ENCODE assay signal across 9 cellular contexts in the genomic region with DNA sequence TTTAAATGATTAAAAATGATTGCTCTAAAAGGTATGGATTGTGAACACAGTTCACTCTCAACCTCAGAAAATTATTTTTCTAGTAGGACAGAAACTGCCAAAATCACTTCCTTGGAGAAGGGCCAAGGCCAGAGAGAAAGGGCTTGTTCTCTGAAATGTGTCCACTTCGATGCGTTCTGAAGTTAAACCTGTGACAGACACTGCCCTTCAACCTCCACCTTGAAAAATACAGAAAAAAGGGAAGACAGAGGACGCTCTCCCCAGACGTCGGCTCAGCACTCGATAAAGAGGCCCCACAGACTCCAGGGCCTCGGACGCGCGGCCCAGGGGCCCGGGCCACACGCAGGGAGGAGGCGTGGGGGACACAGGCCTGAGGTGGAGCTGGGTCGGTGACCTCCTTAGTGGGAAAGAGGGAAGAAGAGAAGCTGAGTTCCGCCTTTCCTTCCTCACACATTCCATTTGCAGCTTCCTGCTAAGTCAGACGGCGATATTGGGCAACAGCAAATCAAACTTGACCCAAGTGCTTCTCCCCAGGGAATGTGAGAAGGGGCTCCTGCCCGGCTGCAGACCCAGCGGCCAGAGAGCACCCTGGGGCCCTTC.
DNase-seq lines count a peak whose midpoint lies in the region; ATAC-seq, FAIRE-seq and TF ChIP-seq lines count a peak whose summit lies in the region.
"Had no signal": no experiment of that assay in that cellular context is flagged by ENCODE, and none has a peak within 500 bp of the region (broad histone marks: within the 10 kb centered on the region; RNA-seq: fewer than 3 reads in every experiment).

No MANE protein-coding gene starts in this region.

- H3K4me1 Mint-ChIP-seq in mesothelial cell of epicardium = peaks cover 40% of the 10 kb centered on the region

- no peak for TF ChIP-seq EP300 in HepG2 (IDR thresholded peaks at IDR 0.05; ENCODE audit: low read depth in 2 of 2, low read length in 2 of 2)
- no peak for TF ChIP-seq EP300 in HepG2 (CRISPR knock-in tag; IDR thresholded peaks at IDR 0.05; ENCODE audit: borderline replicate concordance)

- H3K9ac ChIP-seq in liver (ENCODE audit: low read depth in 1 of 2, low read length in 2 of 2) = no peak overlapping the region
- H3K9ac ChIP-seq in HepG2 (ENCODE audit: insufficient read depth, low read depth, low read length) = no peak overlapping the region

- no peaks in the 10 kb centered on the region for H3K9me3 Mint-ChIP-seq in mesothelial cell of epicardium

- no peaks in the 10 kb centered on the region for H4K20me1 ChIP-seq in HepG2 (ENCODE audit: insufficient read depth, low read length)

- H3K4me3 Mint-ChIP-seq in mesothelial cell of epicardium = no peak overlapping the region

- ATAC-seq in HepG2 = no peak
- ATAC-seq in GM18498 (IDR thresholded peaks at IDR 0.05; ENCODE audit: unreplicated experiment) = no peak
- no peak for ATAC-seq in GM18502 (IDR thresholded peaks at IDR 0.05; ENCODE audit: poor library complexity, unreplicated experiment)

- no TSS peak for BruUV-seq in HepG2 (replicated peaks; lab: Mats Ljungman, UMichigan)

- TF ChIP-seq CTCF in liver (IDR thresholded peaks at IDR 0.05; ENCODE audit: low read depth, low read length, missing input control) (no peak), HepG2 (CRISPR knock-in tag; IDR thresholded peaks at IDR 0.05) (no peak), bronchial epithelial cell (IDR thresholded peaks at IDR 0.05; ENCODE audit: insufficient read depth, low read length, severe bottlenecking) (no peak), mesothelial cell of epicardium (IDR thresholded peaks at IDR 0.05; ENCODE audit: unreplicated experiment) (no peak), uterus (IDR thresholded peaks at IDR 0.05) (no peak)

- H2AFZ ChIP-seq in HepG2 (ENCODE audit: low read length) = no peak overlapping the region

- intact Hi-C loops in HepG2 (cut with micrococcal nuclease; ENCODE audit: unreplicated experiment) = no loop called here
- intact Hi-C loops in uterus (cut with DNase I; ENCODE audit: low total_unique reads) = loop anchor here (5.0 kb wide), 1 partner anchor 48 kb away; no protein-coding TSS in a partner anchor

- H3K9me3 ChIP-seq in liver (ENCODE audit: control insufficient read depth in 4 of 4, low read length in 3 of 4) = no peaks in the 10 kb centered on the region
- no peaks in the 10 kb centered on the region for H3K9me3 ChIP-seq in HepG2 (ENCODE audit: low read length)
- no peaks in the 10 kb centered on the region for H3K9me3 ChIP-seq in uterus

- H3K27ac ChIP-seq in liver (ENCODE audit: low read depth in 1 of 2, low read length in 2 of 2) (peak overlapping the region; percentile 18 to 67), HepG2 (ENCODE audit: extremely low read length, insufficient read depth, low read length) (no peak overlapping the region), uterus (peak overlapping the region; percentile 96 to 98)

- no peak overlapping the region for H3K4me3 ChIP-seq in liver (ENCODE audit: low read depth in 1 of 3, low read length in 3 of 3)
- H3K4me3 ChIP-seq in HepG2 (replicated peaks in 1 of 3; ENCODE audit: insufficient read depth in 1 of 3, low read depth in 2 of 3, low read length in 3 of 3) = no peak overlapping the region
- H3K4me3 ChIP-seq in bronchial epithelial cell (ENCODE audit: low read depth, low read length) = no peak overlapping the region
- no peak overlapping the region for H3K4me3 ChIP-seq in uterus

- peaks cover 1% of the 10 kb centered on the region for H3K36me3 Mint-ChIP-seq in mesothelial cell of epicardium

- no peak for DNase-seq in HepG2 (ENCODE audit: low spot score)
- peak; percentile 20 for DNase-seq in bronchial epithelial cell (ENCODE audit: low read depth)
- DNase-seq in mesothelial cell of epicardium (ENCODE audit: low spot score in 2 of 2, unreplicated experiment in 2 of 2) = no peak
- peak; percentile 55 to 64 for DNase-seq in uterus
- DNase-seq in iPS-NIHi11 (ENCODE audit: low spot score) = no peak

- CTCF ChIA-PET in HepG2 (lab: Yijun Ruan, JAX; ENCODE audit: low intra/inter-chr PET ratio, low total read pairs) = no interaction called here

- 45% methylated on average over 19 of the region's 19 CpGs for WGBS in liver
- WGBS in HepG2 (ENCODE audit: low lambda C conversion rate) = 28% methylated on average over 19 of the region's 19 CpGs

- H3K79me2 ChIP-seq in HepG2 (ENCODE audit: insufficient read depth, low read length) = no peaks in the 10 kb centered on the region

- peaks cover 0 to 7% (median 2%) of the 10 kb centered on the region in 4 donors for H3K4me1 ChIP-seq in liver (ENCODE audit: control insufficient read depth in 4 of 4, insufficient read depth in 4 of 4, low read length in 3 of 4)
- H3K4me1 ChIP-seq in HepG2 (ENCODE audit: insufficient read depth, low read length) = peaks cover 18% of the 10 kb centered on the region
- H3K4me1 ChIP-seq in uterus = peaks cover 17 to 22% of the 10 kb centered on the region in 2 donors

- H3K36me3 ChIP-seq in liver (ENCODE audit: control insufficient read depth in 4 of 4, insufficient read depth in 3 of 4, low read depth in 1 of 4, low read length in 3 of 4) (no peaks in the 10 kb centered on the region), HepG2 (replicated peaks in 1 of 2; ENCODE audit: control insufficient read depth in 1 of 2, insufficient read depth in 2 of 2, low read length in 2 of 2) (no peaks in the 10 kb centered on the region), bronchial epithelial cell (ENCODE audit: control insufficient read depth, insufficient read depth, low read length) (no peaks in the 10 kb centered on the region), uterus (no peaks in the 10 kb centered on the region)

- H3K27me3 Mint-ChIP-seq in mesothelial cell of epicardium (ENCODE audit: low read depth) = no peaks in the 10 kb centered on the region

- H3K27me3 ChIP-seq in liver (ENCODE audit: control insufficient read depth in 4 of 4, insufficient read depth in 4 of 4, low read length in 3 of 4) (no peaks in the 10 kb centered on the region), HepG2 (ENCODE audit: control insufficient read depth in 1 of 2, insufficient read depth in 2 of 2, low read length in 2 of 2) (peaks cover 8 to 55% of the 10 kb centered on the region in 2 experiments), bronchial epithelial cell (ENCODE audit: control insufficient read depth, insufficient read depth, low read length) (no peaks in the 10 kb centered on the region), uterus (no peaks in the 10 kb centered on the region)

- TF ChIP-seq POLR2A in HepG2 (IDR thresholded peaks at IDR 0.05; ENCODE audit: insufficient read depth in 1 of 2, low read depth in 2 of 2, low read length in 2 of 2) = no peak
- no peak for TF ChIP-seq POLR2A in uterus (IDR thresholded peaks at IDR 0.05)

- no peak overlapping the region for H3K4me2 ChIP-seq in HepG2 (ENCODE audit: low read depth, low read length)

- in situ Hi-C loops in HepG2 (cut with HindIII; ENCODE audit: extremely low pct_ligation_motif_present, low pct_unique_long_range_greater_than_20kb) = no loop called here

- POLR2A ChIA-PET in HepG2 (lab: Yijun Ruan, JAX) = no interaction called here

- no peak for TF ChIP-seq RAD21 in liver (IDR thresholded peaks at IDR 0.05)
- no peak for TF ChIP-seq RAD21 in HepG2 (CRISPR knock-in tag; IDR thresholded peaks at IDR 0.05)

- FAIRE-seq in HepG2 (lab: Jason Lieb, UNC) = no peak
- FAIRE-seq in bronchial epithelial cell (lab: Jason Lieb, UNC) = no peak
- FAIRE-seq: colon had no signal

- H3K27ac Mint-ChIP-seq in mesothelial cell of epicardium = peak overlapping the region; percentile 90

TF ChIP-seq in liver, 16 proteins besides CTCF, POLR2A, EP300 and RAD21:
- TF ChIP-seq, protein P1, sequence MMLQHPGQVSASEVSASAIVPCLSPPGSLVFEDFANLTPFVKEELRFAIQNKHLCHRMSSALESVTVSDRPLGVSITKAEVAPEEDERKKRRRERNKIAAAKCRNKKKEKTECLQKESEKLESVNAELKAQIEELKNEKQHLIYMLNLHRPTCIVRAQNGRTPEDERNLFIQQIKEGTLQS (IDR thresholded peaks at IDR 0.05) = no peak
- TF ChIP-seq EGR1 (IDR thresholded peaks at IDR 0.05; ENCODE audit: low read depth in 2 of 2) = no peak
- no peak for TF ChIP-seq GABPA (IDR thresholded peaks at IDR 0.05 in 1 of 2, conservative IDR thresholded peaks at IDR 0.05 in 1 of 2)
- TF ChIP-seq FOXA2 (IDR thresholded peaks at IDR 0.05) = no peak
- TF ChIP-seq NR2F2 (IDR thresholded peaks at IDR 0.05) = peak; percentile 22
- no peak for TF ChIP-seq HNF4A (conservative IDR thresholded peaks at IDR 0.05)

TF ChIP-seq in HepG2, 621 proteins besides CTCF, POLR2A, EP300 and RAD21 (continues in another document):
- TF ChIP-seq, protein P2, sequence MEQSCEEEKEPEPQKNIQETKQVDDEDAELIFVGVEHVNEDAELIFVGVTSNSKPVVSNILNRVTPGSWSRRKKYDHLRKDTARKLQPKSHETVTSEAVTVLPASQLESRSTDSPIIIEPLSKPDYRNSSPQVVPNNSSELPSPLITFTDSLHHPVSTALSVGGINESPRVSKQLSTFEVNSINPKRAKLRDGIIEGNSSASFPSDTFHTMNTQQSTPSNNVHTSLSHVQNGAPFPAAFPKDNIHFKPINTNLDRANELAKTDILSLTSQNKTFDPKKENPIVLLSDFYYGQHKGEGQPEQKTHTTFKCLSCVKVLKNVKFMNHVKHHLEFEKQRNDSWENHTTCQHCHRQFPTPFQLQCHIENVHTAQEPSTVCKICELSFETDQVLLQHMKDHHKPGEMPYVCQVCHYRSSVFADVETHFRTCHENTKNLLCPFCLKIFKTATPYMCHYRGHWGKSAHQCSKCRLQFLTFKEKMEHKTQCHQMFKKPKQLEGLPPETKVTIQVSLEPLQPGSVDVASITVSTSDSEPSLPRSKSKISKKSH (CRISPR knock-in tag; IDR thresholded peaks at IDR 0.05; ENCODE audit: borderline replicate concordance) = no peak
- no peak for TF ChIP-seq ZNF12 (CRISPR knock-in tag; IDR thresholded peaks at IDR 0.05)
- no peak for TF ChIP-seq CENPX (CRISPR knock-in tag; IDR thresholded peaks at IDR 0.05)
- TF ChIP-seq FOXJ3 (CRISPR knock-in tag; IDR thresholded peaks at IDR 0.05; ENCODE audit: borderline replicate concordance) = no peak
- TF ChIP-seq, protein P3, sequence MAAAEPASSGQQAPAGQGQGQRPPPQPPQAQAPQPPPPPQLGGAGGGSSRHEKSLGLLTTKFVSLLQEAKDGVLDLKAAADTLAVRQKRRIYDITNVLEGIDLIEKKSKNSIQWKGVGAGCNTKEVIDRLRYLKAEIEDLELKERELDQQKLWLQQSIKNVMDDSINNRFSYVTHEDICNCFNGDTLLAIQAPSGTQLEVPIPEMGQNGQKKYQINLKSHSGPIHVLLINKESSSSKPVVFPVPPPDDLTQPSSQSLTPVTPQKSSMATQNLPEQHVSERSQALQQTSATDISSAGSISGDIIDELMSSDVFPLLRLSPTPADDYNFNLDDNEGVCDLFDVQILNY (CRISPR knock-in tag; conservative IDR thresholded peaks at IDR 0.05) = no peak
- TF ChIP-seq RFX1 (IDR thresholded peaks at IDR 0.05) = no peak
- TF ChIP-seq MAFG (CRISPR knock-in tag; IDR thresholded peaks at IDR 0.05) = no peak
- TF ChIP-seq AKAP8 (CRISPR knock-in tag; IDR thresholded peaks at IDR 0.05) = no peak
- TF ChIP-seq FOXA1 (IDR thresholded peaks at IDR 0.05) = no peak
- no peak for TF ChIP-seq FOXA1 (CRISPR knock-in tag; IDR thresholded peaks at IDR 0.05)

Comparison
In these comparisons a context has a peak if more than half of its experiments do, and no peak if none do; other contexts are left out.
1. DNase-seq: peak in bronchial epithelial cell (single experiment) and uterus (2 of 2); none in HepG2 (single experiment), mesothelial cell of epicardium (0 of 2) and iPS-NIHi11 (single experiment).